8 cellular contexts compared by ENCODE assay signal in genomic region chr2:9205963-9206948, GRCh38. TPM values are rescaled to one million over a fixed set of nuclear protein-coding genes. Genes with fewer than 3 reads are reported as not detected.
DNase-seq lines count a peak whose midpoint lies in the region; ATAC-seq and TF ChIP-seq lines count a peak whose summit lies in the region.

Gene ASAP2 (plus strand): TSS chr2:9206812. CDS start chr2:9207105, 293 bp downstream.

- no peaks in the 10 kb centered on the region for H3K36me3 ChIP-seq in esophagus muscularis mucosa

- intact Hi-C loops in esophagus muscularis mucosa (cut with DNase I): loop anchor here (1.0 to 10.0 kb wide), 4 partner anchors 63 to 219 kb away; partner anchors contain the start of genes CPSF3 and ITGB1BP1

- H3K4me1 ChIP-seq in esophagus muscularis mucosa: peaks cover 11 to 49% (median 46%) of the 10 kb centered on the region in 4 donors

- peak; percentile 57 for DNase-seq in activated CD4-positive, alpha-beta T cell treated with anti-CD3 and anti-CD28 coated beads for 48 hours
- DNase-seq in activated CD4-positive, alpha-beta T cell treated with anti-CD3 and anti-CD28 coated beads for 1 hour: no peak
- DNase-seq in NCI-H226: peak; percentile 63
- peak; percentile 79 for DNase-seq in activated CD8-positive, alpha-beta memory T cell treated with anti-CD3 and anti-CD28 coated beads, Interleukin-2, amount 50 U/mL, for 48 hours
- no peak for DNase-seq in esophagus muscularis mucosa (ENCODE audit: extremely low spot score)
- peak; percentile 49 for DNase-seq in mucosa of gallbladder (ENCODE audit: low spot score)
- peak; percentile 57 for DNase-seq in stromal cell of bone marrow (ENCODE audit: low read depth)

- no peak for TF ChIP-seq POLR2A in esophagus muscularis mucosa (IDR thresholded peaks at IDR 0.05; ENCODE audit: low read depth)

- peak within 1 kb of the TSS; percentile 84 to 89 (median 86) for H3K27ac ChIP-seq in esophagus muscularis mucosa (replicated peaks in 1 of 4)

- TF ChIP-seq CTCF in esophagus muscularis mucosa (IDR thresholded peaks at IDR 0.05): peak; percentile 70 to 92 (median 84)

- 28% methylated on average over 7 of the region's 128 CpGs for WGBS in esophagus muscularis mucosa

- H3K9me3 ChIP-seq in esophagus muscularis mucosa: no peaks in the 10 kb centered on the region

- peak within 1 kb of the TSS; percentile 67 to 93 (median 83) for H3K4me3 ChIP-seq in esophagus muscularis mucosa

- H3K27me3 ChIP-seq in esophagus muscularis mucosa: no peaks in the 10 kb centered on the region

- peak; percentile 71 for ATAC-seq in HG02885 (IDR thresholded peaks at IDR 0.05; ENCODE audit: poor library complexity, unreplicated experiment)

- TF ChIP-seq EP300 in esophagus muscularis mucosa (IDR thresholded peaks at IDR 0.05): no peak

RNA-seq across cellular contexts. Expression of gene ASAP2, which starts in this region (rescaled TPM):
- 10 to 100 TPM; 18.7 to 24.0 (median 21.3) TPM for total RNA-seq in esophagus muscularis mucosa
- 44.3 TPM for total RNA-seq in mucosa of gallbladder

Comparison
In these comparisons a context has a peak if more than half of its experiments do, and no peak if none do; other contexts are left out.
1. DNase-seq: peak in activated CD4-positive, alpha-beta T cell treated with anti-CD3 and anti-CD28 coated beads for 48 hours (single experiment), NCI-H226 (single experiment), activated CD8-positive, alpha-beta memory T cell treated with anti-CD3 and anti-CD28 coated beads, Interleukin-2, amount 50 U/mL, for 48 hours (single experiment), mucosa of gallbladder (single experiment) and stromal cell of bone marrow (single experiment); none in activated CD4-positive, alpha-beta T cell treated with anti-CD3 and anti-CD28 coated beads for 1 hour (single experiment) and esophagus muscularis mucosa (single experiment).